In the genomic region with DNA sequence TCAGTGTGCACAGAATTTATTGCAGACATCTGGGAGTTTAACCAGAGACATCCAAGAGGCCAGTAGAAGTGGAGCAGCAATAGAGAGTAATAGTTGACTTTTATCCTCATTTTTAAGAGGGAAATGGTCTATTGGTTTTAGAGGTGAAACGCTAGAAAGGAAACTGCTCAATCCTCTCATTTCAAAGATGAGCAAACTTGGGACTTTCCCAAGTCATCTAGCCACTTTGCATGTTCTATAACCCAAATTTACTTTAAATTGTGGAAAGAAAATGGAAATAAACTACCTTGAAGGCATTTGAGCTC, we compare ENCODE assay signal across 1 cellular context.
TF ChIP-seq lines count a peak whose summit lies in the region.

No MANE protein-coding gene starts in this region.

TF ChIP-seq in HepG2, 621 proteins besides CTCF, POLR2A, EP300 and RAD21:
- TF ChIP-seq ZNF607 (CRISPR knock-in tag; IDR thresholded peaks at IDR 0.05; ENCODE audit: borderline replicate concordance), result no peak
- TF ChIP-seq FOXJ3 (CRISPR knock-in tag; IDR thresholded peaks at IDR 0.05; ENCODE audit: borderline replicate concordance), result no peak
- TF ChIP-seq ZNF20 (CRISPR knock-in tag; IDR thresholded peaks at IDR 0.05), result no peak
- no peak for TF ChIP-seq ZNF143 (CRISPR knock-in tag; IDR thresholded peaks at IDR 0.05)
- TF ChIP-seq HOXA9 (CRISPR knock-in tag; IDR thresholded peaks at IDR 0.05; ENCODE audit: borderline replicate concordance), result no peak
- TF ChIP-seq, protein P1, sequence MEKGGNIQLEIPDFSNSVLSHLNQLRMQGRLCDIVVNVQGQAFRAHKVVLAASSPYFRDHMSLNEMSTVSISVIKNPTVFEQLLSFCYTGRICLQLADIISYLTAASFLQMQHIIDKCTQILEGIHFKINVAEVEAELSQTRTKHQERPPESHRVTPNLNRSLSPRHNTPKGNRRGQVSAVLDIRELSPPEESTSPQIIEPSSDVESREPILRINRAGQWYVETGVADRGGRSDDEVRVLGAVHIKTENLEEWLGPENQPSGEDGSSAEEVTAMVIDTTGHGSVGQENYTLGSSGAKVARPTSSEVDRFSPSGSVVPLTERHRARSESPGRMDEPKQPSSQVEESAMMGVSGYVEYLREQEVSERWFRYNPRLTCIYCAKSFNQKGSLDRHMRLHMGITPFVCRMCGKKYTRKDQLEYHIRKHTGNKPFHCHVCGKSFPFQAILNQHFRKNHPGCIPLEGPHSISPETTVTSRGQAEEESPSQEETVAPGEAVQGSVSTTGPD (CRISPR knock-in tag; IDR thresholded peaks at IDR 0.05), result no peak
